ENCODE assay signal across 15 cellular contexts in genomic region chr9:127058645-127059021, GRCh38.
DNase-seq lines count a peak whose midpoint lies in the region; ATAC-seq, FAIRE-seq and TF ChIP-seq lines count a peak whose summit lies in the region.
"Had no signal": no experiment of that assay in that cellular context is flagged by ENCODE, and none has a peak within 500 bp of the region (broad histone marks: within the 10 kb centered on the region; RNA-seq: fewer than 3 reads in every experiment).

No MANE protein-coding gene starts in this region.

- TF ChIP-seq POLR2A in esophagus squamous epithelium (IDR thresholded peaks at IDR 0.05) (no peak), gastrocnemius medialis (IDR thresholded peaks at IDR 0.05) (no peak)

- no peaks in the 10 kb centered on the region for H3K36me3 ChIP-seq in esophagus squamous epithelium
- no peaks in the 10 kb centered on the region for H3K36me3 ChIP-seq in gastrocnemius medialis
- H3K36me3 ChIP-seq: SJSA1 had no signal

- peaks cover 0 to 60% (median 25%) of the 10 kb centered on the region in 3 donors for H3K4me1 ChIP-seq in esophagus squamous epithelium
- H3K4me1 ChIP-seq in gastrocnemius medialis, result peaks cover 57 to 62% of the 10 kb centered on the region in 2 donors
- H3K4me1 ChIP-seq: SJSA1 had no signal

- H3K27me3 ChIP-seq in esophagus squamous epithelium, result no peaks in the 10 kb centered on the region
- no peaks in the 10 kb centered on the region for H3K27me3 ChIP-seq in gastrocnemius medialis
- H3K27me3 ChIP-seq: SJSA1 had no signal

- H3K9me3 ChIP-seq in esophagus squamous epithelium (no peaks in the 10 kb centered on the region), gastrocnemius medialis (no peaks in the 10 kb centered on the region)
- H3K9me3 ChIP-seq: SJSA1 had no signal

- no peak overlapping the region for H3K4me3 ChIP-seq in esophagus squamous epithelium
- no peak overlapping the region for H3K4me3 ChIP-seq in gastrocnemius medialis
- H3K4me3 ChIP-seq: SJSA1 had no signal

- DNase-seq in D721Med (ENCODE audit: insufficient read length, low spot score), result no peak
- peak; percentile 52 for DNase-seq in RKO (ENCODE audit: low spot score)
- no peak for DNase-seq in esophagus squamous epithelium (lab: John Stamatoyannopoulos, UW)
- no peak for DNase-seq in gastrocnemius medialis
- DNase-seq in NCI-H1105 (lab: John Stamatoyannopoulos, UW), result no peak
- no peak for DNase-seq in UCSD-AML1 (lab: John Stamatoyannopoulos, UW; ENCODE audit: unreplicated experiment)
- DNase-seq in SHP77 (lab: John Stamatoyannopoulos, UW), result no peak
- DNase-seq in stimulated activated CD4-positive, alpha-beta T cell treated with anti-CD3 and anti-CD28 coated beads, Interleukin-1b, Interleukin-23, amount 100 ng/mL, for 48 hours, result no peak
- DNase-seq: activated T-cell treated with anti-CD3 and anti-CD28 coated beads for 4 hours; H7; natural killer cell; NCI-H187 treated with DMSO at 0.1 percent for 48 hours; NCI-H510A; stimulated activated naive CD4-positive, alpha-beta T cell treated with Interleukin-2 at 50 U/mL for 16 hours had no signal

- WGBS in esophagus squamous epithelium, 2 donors, result 60 to 61% methylated on average over 4 of the region's 4 CpGs

- intact Hi-C loops in esophagus squamous epithelium (cut with DNase I) (no loop called here), gastrocnemius medialis (cut with DNase I; ENCODE audit: low total_unique reads) (no loop called here)

- H3K27ac ChIP-seq in esophagus squamous epithelium (peak overlapping the region in 3 of 4 donors; percentile 18 to 62 (median 27)), gastrocnemius medialis (peak overlapping the region; percentile 43 to 82 (median 77))
- H3K27ac ChIP-seq: SJSA1 had no signal

- FAIRE-seq in D721Med (lab: Jason Lieb, UNC), result peak; percentile 51

- no peak for ATAC-seq in gastrocnemius medialis
- ATAC-seq: natural killer cell had no signal

- TF ChIP-seq CTCF in D721Med (IDR thresholded peaks at IDR 0.05; ENCODE audit: insufficient read depth, missing control alignments) (no peak), esophagus squamous epithelium (IDR thresholded peaks at IDR 0.05) (no peak), gastrocnemius medialis (IDR thresholded peaks at IDR 0.05 in 4 of 5, conservative IDR thresholded peaks at IDR 0.05 in 1 of 5) (no peak)

- in situ Hi-C loops in gastrocnemius medialis (cut with MboI; ENCODE audit: low sequenced_read_pairs in 4 of 4), result no loop called here
